Comparison of ENCODE assay signal across 8 cellular contexts in the genomic region with DNA sequence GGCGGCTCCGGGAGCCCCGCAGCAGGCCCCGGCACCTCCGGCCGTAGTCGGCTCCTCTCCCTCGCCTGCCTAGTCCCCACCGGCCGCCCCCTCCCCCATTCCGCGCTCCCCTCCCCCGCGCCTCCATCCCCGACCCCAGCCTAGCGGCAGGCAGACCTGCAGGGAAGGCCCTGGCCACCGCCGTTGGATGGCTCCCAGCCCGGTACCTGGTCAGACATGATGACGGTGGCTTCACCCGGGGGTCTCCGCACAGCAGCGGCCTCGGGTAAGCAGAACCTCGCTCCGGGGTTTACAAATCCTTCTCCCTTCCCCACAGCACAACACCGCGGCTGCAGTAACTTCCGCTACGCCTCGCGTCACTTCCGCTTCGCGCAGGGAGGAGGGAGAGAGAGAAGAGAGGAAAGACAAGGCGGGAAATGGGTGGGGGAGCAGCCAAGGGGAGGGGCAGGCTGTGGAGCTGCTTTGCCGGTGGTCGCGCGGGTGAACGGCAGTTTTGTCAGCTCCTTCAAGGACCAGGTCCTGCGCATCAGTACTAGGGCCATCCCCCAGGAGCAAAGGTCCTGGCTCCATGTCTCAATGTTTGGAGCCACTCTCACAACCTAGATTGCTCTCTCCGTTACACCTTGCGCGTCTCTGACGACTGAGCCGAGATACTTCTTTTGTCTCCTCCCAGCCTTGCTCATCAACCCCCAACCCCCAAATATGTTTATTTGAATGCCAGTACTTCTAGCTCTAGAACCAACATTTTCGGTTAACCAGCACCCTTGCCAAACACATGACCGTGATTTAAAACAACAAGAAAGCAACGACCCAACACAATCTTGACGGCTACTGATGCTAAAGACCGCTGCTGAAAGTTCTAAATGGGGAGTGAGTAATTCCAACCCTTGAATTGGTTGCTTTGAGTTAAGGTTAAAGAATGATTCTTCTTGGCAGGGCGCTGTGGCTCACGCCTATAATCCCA. TPM values are rescaled to one million over a fixed set of nuclear protein-coding genes. Genes with fewer than 3 reads are reported as not detected.
A peak's percentile ranks its signal among the peaks of the same experiment; 100 is the strongest.
DNase-seq lines count a peak whose midpoint lies in the region; ATAC-seq and TF ChIP-seq lines count a peak whose summit lies in the region.

A gene (minus strand): TSS at position 364 of the 964 bp plus-strand sequence. CDS start 146 bp downstream, at position 218.

- no peaks in the 10 kb centered on the region for H3K9me3 Mint-ChIP-seq in activated T-cell treated with anti-CD3 and anti-CD28 coated beads, Interleukin-2, amount 50 U/mL, for 24 hours

- H3K27ac Mint-ChIP-seq in activated T-cell treated with anti-CD3 and anti-CD28 coated beads, Interleukin-2, amount 50 U/mL, for 24 hours, result peak within 1 kb of the TSS; percentile 99

- peak; percentile 75 for DNase-seq in DMS153 treated with DMSO at 0.1 percent for 48 hours (lab: John Stamatoyannopoulos, UW; ENCODE audit: unreplicated experiment)
- peak; percentile 97 for DNase-seq in KBM-7
- peak; percentile 95 for DNase-seq in activated T-cell treated with anti-CD3 and anti-CD28 coated beads, Interleukin-2, amount 50 U/mL, for 24 hours
- DNase-seq in erythroblast (lab: John Stamatoyannopoulos, UW), result peak; percentile 91 to 92
- peak; percentile 89 for DNase-seq in mucosa of gallbladder (ENCODE audit: low spot score)
- peak; percentile 80 to 87 for DNase-seq in stimulated activated CD8-positive, alpha-beta memory T cell treated with anti-CD3 and anti-CD28 coated beads, Interleukin-4, amount 100 ng/mL, for 4 hours (ENCODE audit: low read depth in 2 of 2, low spot score in 1 of 2)

- peak within 1 kb of the TSS; percentile 97 for H3K4me3 Mint-ChIP-seq in activated T-cell treated with anti-CD3 and anti-CD28 coated beads, Interleukin-2, amount 50 U/mL, for 24 hours

- H3K27me3 Mint-ChIP-seq in activated T-cell treated with anti-CD3 and anti-CD28 coated beads, Interleukin-2, amount 50 U/mL, for 24 hours, result no peaks in the 10 kb centered on the region

- peak; percentile 69 for TF ChIP-seq POLR2A in erythroblast (IDR thresholded peaks at IDR 0.05; ENCODE audit: low read length)

- peak; percentile 99 for ATAC-seq in GM21717 (IDR thresholded peaks at IDR 0.05; ENCODE audit: unreplicated experiment)

- peaks cover 28% of the 10 kb centered on the region for H3K36me3 Mint-ChIP-seq in activated T-cell treated with anti-CD3 and anti-CD28 coated beads, Interleukin-2, amount 50 U/mL, for 24 hours (ENCODE audit: low read depth)

- in situ Hi-C loops in KBM-7 (cut with MboI; ENCODE audit: low pct_unique_long_range_greater_than_20kb, low sequenced_read_pairs), result no loop called here

- peaks cover 37% of the 10 kb centered on the region for H3K4me1 Mint-ChIP-seq in activated T-cell treated with anti-CD3 and anti-CD28 coated beads, Interleukin-2, amount 50 U/mL, for 24 hours (ENCODE audit: low read depth)

TF ChIP-seq in PFSK-1, 5 proteins besides CTCF, POLR2A, EP300 and RAD21:
- TF ChIP-seq, protein P1, sequence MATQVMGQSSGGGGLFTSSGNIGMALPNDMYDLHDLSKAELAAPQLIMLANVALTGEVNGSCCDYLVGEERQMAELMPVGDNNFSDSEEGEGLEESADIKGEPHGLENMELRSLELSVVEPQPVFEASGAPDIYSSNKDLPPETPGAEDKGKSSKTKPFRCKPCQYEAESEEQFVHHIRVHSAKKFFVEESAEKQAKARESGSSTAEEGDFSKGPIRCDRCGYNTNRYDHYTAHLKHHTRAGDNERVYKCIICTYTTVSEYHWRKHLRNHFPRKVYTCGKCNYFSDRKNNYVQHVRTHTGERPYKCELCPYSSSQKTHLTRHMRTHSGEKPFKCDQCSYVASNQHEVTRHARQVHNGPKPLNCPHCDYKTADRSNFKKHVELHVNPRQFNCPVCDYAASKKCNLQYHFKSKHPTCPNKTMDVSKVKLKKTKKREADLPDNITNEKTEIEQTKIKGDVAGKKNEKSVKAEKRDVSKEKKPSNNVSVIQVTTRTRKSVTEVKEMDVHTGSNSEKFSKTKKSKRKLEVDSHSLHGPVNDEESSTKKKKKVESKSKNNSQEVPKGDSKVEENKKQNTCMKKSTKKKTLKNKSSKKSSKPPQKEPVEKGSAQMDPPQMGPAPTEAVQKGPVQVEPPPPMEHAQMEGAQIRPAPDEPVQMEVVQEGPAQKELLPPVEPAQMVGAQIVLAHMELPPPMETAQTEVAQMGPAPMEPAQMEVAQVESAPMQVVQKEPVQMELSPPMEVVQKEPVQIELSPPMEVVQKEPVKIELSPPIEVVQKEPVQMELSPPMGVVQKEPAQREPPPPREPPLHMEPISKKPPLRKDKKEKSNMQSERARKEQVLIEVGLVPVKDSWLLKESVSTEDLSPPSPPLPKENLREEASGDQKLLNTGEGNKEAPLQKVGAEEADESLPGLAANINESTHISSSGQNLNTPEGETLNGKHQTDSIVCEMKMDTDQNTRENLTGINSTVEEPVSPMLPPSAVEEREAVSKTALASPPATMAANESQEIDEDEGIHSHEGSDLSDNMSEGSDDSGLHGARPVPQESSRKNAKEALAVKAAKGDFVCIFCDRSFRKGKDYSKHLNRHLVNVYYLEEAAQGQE (IDR thresholded peaks at IDR 0.05; ENCODE audit: insufficient read depth in 1 of 2, low read depth in 2 of 2, low read length in 2 of 2), result no peak
- TF ChIP-seq FOXP2 (optimal IDR thresholded peaks at IDR 0.05; ENCODE audit: borderline replicate concordance, extremely low read depth, extremely low read length, insufficient read depth), result peak; percentile 56
- TF ChIP-seq TAF1 (IDR thresholded peaks at IDR 0.05; ENCODE audit: borderline replicate concordance, insufficient read depth, low read length), result peak; percentile 66; the same call in 1 of the 2 replicates
- TF ChIP-seq SIN3A (IDR thresholded peaks at IDR 0.05; ENCODE audit: borderline replicate concordance, insufficient read depth, low read length), result no peak
- peak; percentile 80 for TF ChIP-seq POLR2AphosphoS5 (IDR thresholded peaks at IDR 0.05; ENCODE audit: low read depth, low read length)

RNA-seq across cellular contexts. Expression of the gene that starts here (rescaled TPM):
- 40.9 TPM for polyA plus RNA-seq in PFSK-1 (2012; ENCODE audit: insufficient read length, low read depth)
- total RNA-seq in mucosa of gallbladder, result 93.6 TPM

Comparison
In these comparisons a context has a peak if more than half of its experiments do, and no peak if none do; other contexts are left out.
1. Peak in every context shown above with its lines: DNase-seq and ATAC-seq.